Comparison of ENCODE assay signal across 8 cellular contexts in the genomic region with DNA sequence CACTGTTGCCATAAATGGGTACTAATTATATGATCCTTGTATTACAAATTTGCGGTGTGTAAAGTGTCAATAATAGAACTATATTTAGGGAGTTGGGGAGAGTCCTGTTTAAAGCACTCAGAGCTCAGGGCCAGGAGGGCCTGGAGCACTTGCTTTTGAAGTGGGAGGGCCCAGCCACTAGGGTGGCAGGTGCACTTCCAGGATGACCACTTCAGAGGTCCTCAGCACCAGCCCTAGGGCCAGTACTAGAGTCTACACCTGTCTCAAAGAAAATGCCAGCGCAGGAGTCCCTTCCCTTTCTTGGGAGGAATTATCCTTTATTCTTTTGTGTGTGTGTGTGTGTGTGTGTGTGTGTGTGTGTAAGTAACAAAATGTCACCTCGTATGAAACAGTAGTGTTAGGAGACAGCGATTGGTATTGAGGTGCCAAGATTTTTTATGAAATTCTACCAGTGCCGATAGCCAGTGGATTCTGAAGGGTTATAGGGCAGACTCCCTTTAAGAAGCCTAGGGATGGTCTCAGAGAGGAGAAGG. TPM values are rescaled to one million over a fixed set of nuclear protein-coding genes. Genes with fewer than 3 reads are reported as not detected.
DNase-seq lines count a peak whose midpoint lies in the region; ATAC-seq, FAIRE-seq and TF ChIP-seq lines count a peak whose summit lies in the region.

No MANE protein-coding gene starts in this region.

- peak overlapping the region; percentile 61 for H3K9ac ChIP-seq in MM.1S (ENCODE audit: low read length)

- H3K27ac ChIP-seq in MM.1S (ENCODE audit: low read length), result peak overlapping the region; percentile 56; the same call in 1 of the 2 replicates
- peak overlapping the region; percentile 81 for H3K27ac ChIP-seq in caudate nucleus (ENCODE audit: low read depth, low read length)

- peaks cover 12% of the 10 kb centered on the region for H3K4me1 ChIP-seq in MM.1S (ENCODE audit: low read length)

- DNase-seq in CD14-positive monocyte (ENCODE audit: low spot score) (no peak), MM.1S (peak; percentile 24), caudate nucleus (lab: John Stamatoyannopoulos, UW) (no peak), nephron progenitor cell (no peak), RCC 7860 (ENCODE audit: low spot score) (no peak), kidney glomerular epithelial cell (lab: John Stamatoyannopoulos, UW) (no peak)

- peak overlapping the region; percentile 66 for H3K4me3 ChIP-seq in MM.1S (ENCODE audit: low read length)

- H3K27me3 ChIP-seq in MM.1S (replicated peaks; ENCODE audit: insufficient read depth, low read length), result no peaks in the 10 kb centered on the region

- H3K9me3 ChIP-seq in MM.1S (replicated peaks; ENCODE audit: insufficient read depth, low read length), result no peaks in the 10 kb centered on the region

- peak overlapping the region; percentile 68 for H2AFZ ChIP-seq in MM.1S (ENCODE audit: low read length)

- H3K9me2 ChIP-seq in MM.1S (replicated peaks; ENCODE audit: insufficient read depth, low read length), result no peaks in the 10 kb centered on the region

- H3K36me3 Mint-ChIP-seq in CD14-positive monocyte (peaks cover 4 to 8% of the 10 kb centered on the region in 2 donors), nephron progenitor cell (ENCODE audit: low read depth) (peaks cover 5% of the 10 kb centered on the region)

- peaks cover 9% of the 10 kb centered on the region for H3F3A ChIP-seq in MM.1S (ENCODE audit: insufficient read depth, low read length)

- FAIRE-seq in RCC 7860 (lab: Jason Lieb, UNC), result no peak

- peak overlapping the region; percentile 69 to 88 for H3K4me3 Mint-ChIP-seq in CD14-positive monocyte
- peak overlapping the region; percentile 58 for H3K4me3 Mint-ChIP-seq in nephron progenitor cell

- intact Hi-C loops in CD14-positive monocyte (cut with micrococcal nuclease), result loop anchor here (5.0 kb wide), 2 partner anchors 34 to 69 kb away; partner anchors contain the start of gene MYO18A (in 1 of the 2)

- H3K79me2 ChIP-seq in MM.1S (ENCODE audit: low read length), result peaks cover 21% of the 10 kb centered on the region; the same call in 1 of the 2 replicates

- ATAC-seq in GM18498 (IDR thresholded peaks at IDR 0.05; ENCODE audit: unreplicated experiment), result no peak
- no peak for ATAC-seq in HG03045 (IDR thresholded peaks at IDR 0.05; ENCODE audit: unreplicated experiment)

- H4K20me1 ChIP-seq in MM.1S (ENCODE audit: insufficient read depth, low read length), result no peaks in the 10 kb centered on the region

- peak overlapping the region; percentile 71 for H3K4me2 ChIP-seq in MM.1S (ENCODE audit: low read depth, low read length)

- H3K36me3 ChIP-seq in MM.1S (replicated peaks; ENCODE audit: insufficient read depth, low read length), result no peaks in the 10 kb centered on the region

- H3K4me1 Mint-ChIP-seq in CD14-positive monocyte, result peaks cover 50% of the 10 kb centered on the region
- peaks cover 72% of the 10 kb centered on the region for H3K4me1 Mint-ChIP-seq in nephron progenitor cell

- H3K27ac Mint-ChIP-seq in CD14-positive monocyte (peak overlapping the region; percentile 89 to 97 (median 96)), nephron progenitor cell (no peak overlapping the region)

- TF ChIP-seq CTCF in CD14-positive monocyte (IDR thresholded peaks at IDR 0.05), result no peak
- no peak for TF ChIP-seq CTCF in MM.1S (IDR thresholded peaks at IDR 0.05; ENCODE audit: low read length)
- no peak for TF ChIP-seq CTCF in nephron progenitor cell (IDR thresholded peaks at IDR 0.05)

- no peaks in the 10 kb centered on the region for H3K27me3 Mint-ChIP-seq in CD14-positive monocyte (ENCODE audit: low read depth in 3 of 3)
- peaks cover 3% of the 10 kb centered on the region for H3K27me3 Mint-ChIP-seq in nephron progenitor cell (ENCODE audit: low read depth, poor library complexity)

- H3K9me3 Mint-ChIP-seq in CD14-positive monocyte (peaks cover 0 to 2% (median 0%) of the 10 kb centered on the region in 7 donors), nephron progenitor cell (no peaks in the 10 kb centered on the region)

RNA-seq across cellular contexts. Expression of gene MYO18A, which starts 31.9 kb away (rescaled TPM):
- polyA plus RNA-seq in CD14-positive monocyte, result 10 to 100 TPM in 1 of 2 donors, 1 to 10 TPM in 1; 6.3 to 11.0 TPM
